1 cellular context compared by ENCODE assay signal in the genomic region with DNA sequence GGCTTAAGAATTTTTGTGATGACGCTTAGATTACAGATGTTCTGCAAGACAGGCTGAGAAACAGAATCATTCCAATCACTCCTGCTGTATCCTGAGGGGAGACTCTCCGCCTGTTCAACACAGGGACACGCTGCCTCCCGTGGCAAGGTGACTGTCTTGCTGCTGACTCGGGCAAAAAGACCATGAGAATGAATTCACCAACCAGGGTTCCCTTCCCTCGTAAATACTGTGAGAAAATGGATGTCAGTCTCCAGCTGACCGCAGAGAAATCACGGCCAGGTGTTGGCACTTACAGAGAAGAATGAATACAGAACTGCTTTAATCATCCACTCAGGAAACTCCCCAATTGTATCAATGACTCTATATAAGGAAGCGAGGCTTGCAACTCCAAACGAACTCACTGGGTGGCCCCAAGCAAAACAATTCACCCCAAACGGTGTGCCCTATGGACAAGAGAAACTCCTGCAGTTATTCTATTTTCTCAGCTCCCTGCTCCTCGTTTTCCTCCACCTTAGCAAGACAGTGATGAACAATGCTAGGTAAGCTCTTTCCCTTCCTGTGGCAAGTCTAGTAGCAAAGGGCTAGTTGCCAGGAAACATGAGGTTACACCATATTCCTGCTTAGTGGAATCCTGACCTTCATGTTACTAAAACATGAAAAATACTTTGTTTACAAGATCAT.
TF ChIP-seq lines count a peak whose summit lies in the region.

No MANE protein-coding gene starts in this region.

TF ChIP-seq in GM12878, 131 proteins besides CTCF, POLR2A, EP300 and RAD21 (continued from another document and continues in another):
- TF ChIP-seq, protein P1, sequence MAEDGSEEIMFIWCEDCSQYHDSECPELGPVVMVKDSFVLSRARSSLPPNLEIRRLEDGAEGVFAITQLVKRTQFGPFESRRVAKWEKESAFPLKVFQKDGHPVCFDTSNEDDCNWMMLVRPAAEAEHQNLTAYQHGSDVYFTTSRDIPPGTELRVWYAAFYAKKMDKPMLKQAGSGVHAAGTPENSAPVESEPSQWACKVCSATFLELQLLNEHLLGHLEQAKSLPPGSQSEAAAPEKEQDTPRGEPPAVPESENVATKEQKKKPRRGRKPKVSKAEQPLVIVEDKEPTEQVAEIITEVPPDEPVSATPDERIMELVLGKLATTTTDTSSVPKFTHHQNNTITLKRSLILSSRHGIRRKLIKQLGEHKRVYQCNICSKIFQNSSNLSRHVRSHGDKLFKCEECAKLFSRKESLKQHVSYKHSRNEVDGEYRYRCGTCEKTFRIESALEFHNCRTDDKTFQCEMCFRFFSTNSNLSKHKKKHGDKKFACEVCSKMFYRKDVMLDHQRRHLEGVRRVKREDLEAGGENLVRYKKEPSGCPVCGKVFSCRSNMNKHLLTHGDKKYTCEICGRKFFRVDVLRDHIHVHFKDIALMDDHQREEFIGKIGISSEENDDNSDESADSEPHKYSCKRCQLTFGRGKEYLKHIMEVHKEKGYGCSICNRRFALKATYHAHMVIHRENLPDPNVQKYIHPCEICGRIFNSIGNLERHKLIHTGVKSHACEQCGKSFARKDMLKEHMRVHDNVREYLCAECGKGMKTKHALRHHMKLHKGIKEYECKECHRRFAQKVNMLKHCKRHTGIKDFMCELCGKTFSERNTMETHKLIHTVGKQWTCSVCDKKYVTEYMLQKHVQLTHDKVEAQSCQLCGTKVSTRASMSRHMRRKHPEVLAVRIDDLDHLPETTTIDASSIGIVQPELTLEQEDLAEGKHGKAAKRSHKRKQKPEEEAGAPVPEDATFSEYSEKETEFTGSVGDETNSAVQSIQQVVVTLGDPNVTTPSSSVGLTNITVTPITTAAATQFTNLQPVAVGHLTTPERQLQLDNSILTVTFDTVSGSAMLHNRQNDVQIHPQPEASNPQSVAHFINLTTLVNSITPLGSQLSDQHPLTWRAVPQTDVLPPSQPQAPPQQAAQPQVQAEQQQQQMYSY (CRISPR knock-in tag; IDR thresholded peaks at IDR 0.05) = no peak
- TF ChIP-seq ZNF274 (IDR thresholded peaks at IDR 0.05; ENCODE audit: insufficient read depth, insufficient read length) (no peak), CHD1 (IDR thresholded peaks at IDR 0.05; ENCODE audit: low read depth, low read length) (no peak), JUNB (IDR thresholded peaks at IDR 0.05) (no peak), WRNIP1 (IDR thresholded peaks at IDR 0.05; ENCODE audit: borderline replicate concordance, low read depth, low read length) (no peak), ZNF384 (IDR thresholded peaks at IDR 0.05; ENCODE audit: borderline replicate concordance, low read depth, low read length) (no peak), ZNF217 (IDR thresholded peaks at IDR 0.05) (no peak), STAT1 (conservative IDR thresholded peaks at IDR 0.05) (no peak), ZBED1 (IDR thresholded peaks at IDR 0.05; ENCODE audit: borderline replicate concordance) (no peak), SMAD1 (IDR thresholded peaks at IDR 0.05; ENCODE audit: low read depth, partially characterized antibody) (no peak), KLF5 (IDR thresholded peaks at IDR 0.05; ENCODE audit: partially characterized antibody) (no peak), ETV6 (conservative IDR thresholded peaks at IDR 0.05 in 1 of 2, IDR thresholded peaks at IDR 0.05 in 1 of 2; ENCODE audit: borderline replicate concordance in 1 of 2, low read depth in 1 of 2) (no peak), GATAD2B (conservative IDR thresholded peaks at IDR 0.05; ENCODE audit: low read depth) (no peak; the same call in 1 of the 2 replicates), MTA2 (IDR thresholded peaks at IDR 0.05; ENCODE audit: low read depth) (peak; percentile 74; the same call in 1 of the 2 replicates)
- TF ChIP-seq, protein P2, sequence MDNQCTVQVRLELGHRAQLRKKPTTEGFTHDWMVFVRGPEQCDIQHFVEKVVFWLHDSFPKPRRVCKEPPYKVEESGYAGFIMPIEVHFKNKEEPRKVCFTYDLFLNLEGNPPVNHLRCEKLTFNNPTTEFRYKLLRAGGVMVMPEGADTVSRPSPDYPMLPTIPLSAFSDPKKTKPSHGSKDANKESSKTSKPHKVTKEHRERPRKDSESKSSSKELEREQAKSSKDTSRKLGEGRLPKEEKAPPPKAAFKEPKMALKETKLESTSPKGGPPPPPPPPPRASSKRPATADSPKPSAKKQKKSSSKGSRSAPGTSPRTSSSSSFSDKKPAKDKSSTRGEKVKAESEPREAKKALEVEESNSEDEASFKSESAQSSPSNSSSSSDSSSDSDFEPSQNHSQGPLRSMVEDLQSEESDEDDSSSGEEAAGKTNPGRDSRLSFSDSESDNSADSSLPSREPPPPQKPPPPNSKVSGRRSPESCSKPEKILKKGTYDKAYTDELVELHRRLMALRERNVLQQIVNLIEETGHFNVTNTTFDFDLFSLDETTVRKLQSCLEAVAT (IDR thresholded peaks at IDR 0.05) = 0 out of 2 replicates have a peak, but pooled peaks have one; percentile 63
- TF ChIP-seq, protein P3, sequence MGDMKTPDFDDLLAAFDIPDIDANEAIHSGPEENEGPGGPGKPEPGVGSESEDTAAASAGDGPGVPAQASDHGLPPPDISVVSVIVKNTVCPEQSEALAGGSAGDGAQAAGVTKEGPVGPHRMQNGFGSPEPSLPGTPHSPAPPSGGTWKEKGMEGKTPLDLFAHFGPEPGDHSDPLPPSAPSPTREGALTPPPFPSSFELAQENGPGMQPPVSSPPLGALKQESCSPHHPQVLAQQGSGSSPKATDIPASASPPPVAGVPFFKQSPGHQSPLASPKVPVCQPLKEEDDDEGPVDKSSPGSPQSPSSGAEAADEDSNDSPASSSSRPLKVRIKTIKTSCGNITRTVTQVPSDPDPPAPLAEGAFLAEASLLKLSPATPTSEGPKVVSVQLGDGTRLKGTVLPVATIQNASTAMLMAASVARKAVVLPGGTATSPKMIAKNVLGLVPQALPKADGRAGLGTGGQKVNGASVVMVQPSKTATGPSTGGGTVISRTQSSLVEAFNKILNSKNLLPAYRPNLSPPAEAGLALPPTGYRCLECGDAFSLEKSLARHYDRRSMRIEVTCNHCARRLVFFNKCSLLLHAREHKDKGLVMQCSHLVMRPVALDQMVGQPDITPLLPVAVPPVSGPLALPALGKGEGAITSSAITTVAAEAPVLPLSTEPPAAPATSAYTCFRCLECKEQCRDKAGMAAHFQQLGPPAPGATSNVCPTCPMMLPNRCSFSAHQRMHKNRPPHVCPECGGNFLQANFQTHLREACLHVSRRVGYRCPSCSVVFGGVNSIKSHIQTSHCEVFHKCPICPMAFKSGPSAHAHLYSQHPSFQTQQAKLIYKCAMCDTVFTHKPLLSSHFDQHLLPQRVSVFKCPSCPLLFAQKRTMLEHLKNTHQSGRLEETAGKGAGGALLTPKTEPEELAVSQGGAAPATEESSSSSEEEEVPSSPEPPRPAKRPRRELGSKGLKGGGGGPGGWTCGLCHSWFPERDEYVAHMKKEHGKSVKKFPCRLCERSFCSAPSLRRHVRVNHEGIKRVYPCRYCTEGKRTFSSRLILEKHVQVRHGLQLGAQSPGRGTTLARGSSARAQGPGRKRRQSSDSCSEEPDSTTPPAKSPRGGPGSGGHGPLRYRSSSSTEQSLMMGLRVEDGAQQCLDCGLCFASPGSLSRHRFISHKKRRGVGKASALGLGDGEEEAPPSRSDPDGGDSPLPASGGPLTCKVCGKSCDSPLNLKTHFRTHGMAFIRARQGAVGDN (IDR thresholded peaks at IDR 0.05) = peak; percentile 39; the same call in 1 of the 2 replicates
- TF ChIP-seq, protein P4, sequence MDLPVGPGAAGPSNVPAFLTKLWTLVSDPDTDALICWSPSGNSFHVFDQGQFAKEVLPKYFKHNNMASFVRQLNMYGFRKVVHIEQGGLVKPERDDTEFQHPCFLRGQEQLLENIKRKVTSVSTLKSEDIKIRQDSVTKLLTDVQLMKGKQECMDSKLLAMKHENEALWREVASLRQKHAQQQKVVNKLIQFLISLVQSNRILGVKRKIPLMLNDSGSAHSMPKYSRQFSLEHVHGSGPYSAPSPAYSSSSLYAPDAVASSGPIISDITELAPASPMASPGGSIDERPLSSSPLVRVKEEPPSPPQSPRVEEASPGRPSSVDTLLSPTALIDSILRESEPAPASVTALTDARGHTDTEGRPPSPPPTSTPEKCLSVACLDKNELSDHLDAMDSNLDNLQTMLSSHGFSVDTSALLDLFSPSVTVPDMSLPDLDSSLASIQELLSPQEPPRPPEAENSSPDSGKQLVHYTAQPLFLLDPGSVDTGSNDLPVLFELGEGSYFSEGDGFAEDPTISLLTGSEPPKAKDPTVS (IDR thresholded peaks at IDR 0.05; ENCODE audit: low read depth, low read length) = no peak
- TF ChIP-seq, protein P5, sequence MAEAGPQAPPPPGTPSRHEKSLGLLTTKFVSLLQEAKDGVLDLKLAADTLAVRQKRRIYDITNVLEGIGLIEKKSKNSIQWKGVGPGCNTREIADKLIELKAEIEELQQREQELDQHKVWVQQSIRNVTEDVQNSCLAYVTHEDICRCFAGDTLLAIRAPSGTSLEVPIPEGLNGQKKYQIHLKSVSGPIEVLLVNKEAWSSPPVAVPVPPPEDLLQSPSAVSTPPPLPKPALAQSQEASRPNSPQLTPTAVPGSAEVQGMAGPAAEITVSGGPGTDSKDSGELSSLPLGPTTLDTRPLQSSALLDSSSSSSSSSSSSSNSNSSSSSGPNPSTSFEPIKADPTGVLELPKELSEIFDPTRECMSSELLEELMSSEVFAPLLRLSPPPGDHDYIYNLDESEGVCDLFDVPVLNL (IDR thresholded peaks at IDR 0.05; ENCODE audit: low read depth, low read length) = no peak
- TF ChIP-seq, protein P6, sequence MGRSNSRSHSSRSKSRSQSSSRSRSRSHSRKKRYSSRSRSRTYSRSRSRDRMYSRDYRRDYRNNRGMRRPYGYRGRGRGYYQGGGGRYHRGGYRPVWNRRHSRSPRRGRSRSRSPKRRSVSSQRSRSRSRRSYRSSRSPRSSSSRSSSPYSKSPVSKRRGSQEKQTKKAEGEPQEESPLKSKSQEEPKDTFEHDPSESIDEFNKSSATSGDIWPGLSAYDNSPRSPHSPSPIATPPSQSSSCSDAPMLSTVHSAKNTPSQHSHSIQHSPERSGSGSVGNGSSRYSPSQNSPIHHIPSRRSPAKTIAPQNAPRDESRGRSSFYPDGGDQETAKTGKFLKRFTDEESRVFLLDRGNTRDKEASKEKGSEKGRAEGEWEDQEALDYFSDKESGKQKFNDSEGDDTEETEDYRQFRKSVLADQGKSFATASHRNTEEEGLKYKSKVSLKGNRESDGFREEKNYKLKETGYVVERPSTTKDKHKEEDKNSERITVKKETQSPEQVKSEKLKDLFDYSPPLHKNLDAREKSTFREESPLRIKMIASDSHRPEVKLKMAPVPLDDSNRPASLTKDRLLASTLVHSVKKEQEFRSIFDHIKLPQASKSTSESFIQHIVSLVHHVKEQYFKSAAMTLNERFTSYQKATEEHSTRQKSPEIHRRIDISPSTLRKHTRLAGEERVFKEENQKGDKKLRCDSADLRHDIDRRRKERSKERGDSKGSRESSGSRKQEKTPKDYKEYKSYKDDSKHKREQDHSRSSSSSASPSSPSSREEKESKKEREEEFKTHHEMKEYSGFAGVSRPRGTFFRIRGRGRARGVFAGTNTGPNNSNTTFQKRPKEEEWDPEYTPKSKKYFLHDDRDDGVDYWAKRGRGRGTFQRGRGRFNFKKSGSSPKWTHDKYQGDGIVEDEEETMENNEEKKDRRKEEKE (IDR thresholded peaks at IDR 0.05) = no peak
- TF ChIP-seq, protein P7, sequence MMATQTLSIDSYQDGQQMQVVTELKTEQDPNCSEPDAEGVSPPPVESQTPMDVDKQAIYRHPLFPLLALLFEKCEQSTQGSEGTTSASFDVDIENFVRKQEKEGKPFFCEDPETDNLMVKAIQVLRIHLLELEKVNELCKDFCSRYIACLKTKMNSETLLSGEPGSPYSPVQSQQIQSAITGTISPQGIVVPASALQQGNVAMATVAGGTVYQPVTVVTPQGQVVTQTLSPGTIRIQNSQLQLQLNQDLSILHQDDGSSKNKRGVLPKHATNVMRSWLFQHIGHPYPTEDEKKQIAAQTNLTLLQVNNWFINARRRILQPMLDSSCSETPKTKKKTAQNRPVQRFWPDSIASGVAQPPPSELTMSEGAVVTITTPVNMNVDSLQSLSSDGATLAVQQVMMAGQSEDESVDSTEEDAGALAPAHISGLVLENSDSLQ (IDR thresholded peaks at IDR 0.05) = peak; percentile 77
- TF ChIP-seq, protein P8, sequence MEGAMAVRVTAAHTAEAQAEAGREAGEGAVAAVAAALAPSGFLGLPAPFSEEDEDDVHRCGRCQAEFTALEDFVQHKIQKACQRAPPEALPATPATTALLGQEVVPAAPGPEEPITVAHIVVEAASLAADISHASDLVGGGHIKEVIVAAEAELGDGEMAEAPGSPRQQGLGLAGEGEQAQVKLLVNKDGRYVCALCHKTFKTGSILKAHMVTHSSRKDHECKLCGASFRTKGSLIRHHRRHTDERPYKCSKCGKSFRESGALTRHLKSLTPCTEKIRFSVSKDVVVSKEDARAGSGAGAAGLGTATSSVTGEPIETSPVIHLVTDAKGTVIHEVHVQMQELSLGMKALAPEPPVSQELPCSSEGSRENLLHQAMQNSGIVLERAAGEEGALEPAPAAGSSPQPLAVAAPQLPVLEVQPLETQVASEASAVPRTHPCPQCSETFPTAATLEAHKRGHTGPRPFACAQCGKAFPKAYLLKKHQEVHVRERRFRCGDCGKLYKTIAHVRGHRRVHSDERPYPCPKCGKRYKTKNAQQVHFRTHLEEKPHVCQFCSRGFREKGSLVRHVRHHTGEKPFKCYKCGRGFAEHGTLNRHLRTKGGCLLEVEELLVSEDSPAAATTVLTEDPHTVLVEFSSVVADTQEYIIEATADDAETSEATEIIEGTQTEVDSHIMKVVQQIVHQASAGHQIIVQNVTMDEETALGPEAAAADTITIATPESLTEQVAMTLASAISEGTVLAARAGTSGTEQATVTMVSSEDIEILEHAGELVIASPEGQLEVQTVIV (IDR thresholded peaks at IDR 0.05; ENCODE audit: borderline replicate concordance, partially characterized antibody) = no peak
- TF ChIP-seq, protein P9, sequence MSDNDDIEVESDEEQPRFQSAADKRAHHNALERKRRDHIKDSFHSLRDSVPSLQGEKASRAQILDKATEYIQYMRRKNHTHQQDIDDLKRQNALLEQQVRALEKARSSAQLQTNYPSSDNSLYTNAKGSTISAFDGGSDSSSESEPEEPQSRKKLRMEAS (IDR thresholded peaks at IDR 0.05; ENCODE audit: low read depth, low read length) = no peak
- TF ChIP-seq, protein P10, sequence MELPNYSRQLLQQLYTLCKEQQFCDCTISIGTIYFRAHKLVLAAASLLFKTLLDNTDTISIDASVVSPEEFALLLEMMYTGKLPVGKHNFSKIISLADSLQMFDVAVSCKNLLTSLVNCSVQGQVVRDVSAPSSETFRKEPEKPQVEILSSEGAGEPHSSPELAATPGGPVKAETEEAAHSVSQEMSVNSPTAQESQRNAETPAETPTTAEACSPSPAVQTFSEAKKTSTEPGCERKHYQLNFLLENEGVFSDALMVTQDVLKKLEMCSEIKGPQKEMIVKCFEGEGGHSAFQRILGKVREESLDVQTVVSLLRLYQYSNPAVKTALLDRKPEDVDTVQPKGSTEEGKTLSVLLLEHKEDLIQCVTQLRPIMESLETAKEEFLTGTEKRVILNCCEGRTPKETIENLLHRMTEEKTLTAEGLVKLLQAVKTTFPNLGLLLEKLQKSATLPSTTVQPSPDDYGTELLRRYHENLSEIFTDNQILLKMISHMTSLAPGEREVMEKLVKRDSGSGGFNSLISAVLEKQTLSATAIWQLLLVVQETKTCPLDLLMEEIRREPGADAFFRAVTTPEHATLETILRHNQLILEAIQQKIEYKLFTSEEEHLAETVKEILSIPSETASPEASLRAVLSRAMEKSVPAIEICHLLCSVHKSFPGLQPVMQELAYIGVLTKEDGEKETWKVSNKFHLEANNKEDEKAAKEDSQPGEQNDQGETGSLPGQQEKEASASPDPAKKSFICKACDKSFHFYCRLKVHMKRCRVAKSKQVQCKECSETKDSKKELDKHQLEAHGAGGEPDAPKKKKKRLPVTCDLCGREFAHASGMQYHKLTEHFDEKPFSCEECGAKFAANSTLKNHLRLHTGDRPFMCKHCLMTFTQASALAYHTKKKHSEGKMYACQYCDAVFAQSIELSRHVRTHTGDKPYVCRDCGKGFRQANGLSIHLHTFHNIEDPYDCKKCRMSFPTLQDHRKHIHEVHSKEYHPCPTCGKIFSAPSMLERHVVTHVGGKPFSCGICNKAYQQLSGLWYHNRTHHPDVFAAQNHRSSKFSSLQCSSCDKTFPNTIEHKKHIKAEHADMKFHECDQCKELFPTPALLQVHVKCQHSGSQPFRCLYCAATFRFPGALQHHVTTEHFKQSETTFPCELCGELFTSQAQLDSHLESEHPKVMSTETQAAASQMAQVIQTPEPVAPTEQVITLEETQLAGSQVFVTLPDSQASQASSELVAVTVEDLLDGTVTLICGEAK (IDR thresholded peaks at IDR 0.05; ENCODE audit: borderline replicate concordance) = no peak
